ENCODE assay signal across 26 cellular contexts in genomic region chr1:1150100-1150499, GRCh38. TPM values are rescaled to one million over a fixed set of nuclear protein-coding genes. Genes with fewer than 3 reads are reported as not detected.
DNase-seq lines count a peak whose midpoint lies in the region; ATAC-seq, FAIRE-seq and TF ChIP-seq lines count a peak whose summit lies in the region.
"Had no signal": no experiment of that assay in that cellular context is flagged by ENCODE, and none has a peak within 500 bp of the region (broad histone marks: within the 10 kb centered on the region; RNA-seq: fewer than 3 reads in every experiment).

No MANE protein-coding gene starts in this region.

- H3K4me3 ChIP-seq in duodenal mucosa (ENCODE audit: low read depth in 1 of 2, low read length in 2 of 2), result no peak overlapping the region
- H3K4me3 ChIP-seq in pancreas, result no peak overlapping the region
- H3K4me3 ChIP-seq: dorsolateral prefrontal cortex, GM23338, ovary had no signal

- H3K4me1 ChIP-seq in duodenal mucosa (ENCODE audit: control insufficient read depth in 1 of 2, insufficient read depth in 2 of 2, low read length in 2 of 2), result peaks cover 18 to 20% of the 10 kb centered on the region in 2 donors
- no peaks in the 10 kb centered on the region for H3K4me1 ChIP-seq in pancreas

- H3K9me3 ChIP-seq in duodenal mucosa (ENCODE audit: control insufficient read depth in 1 of 2, low read length in 2 of 2), result peaks cover 0 to 5% of the 10 kb centered on the region in 2 donors
- H3K9me3 ChIP-seq in pancreas, result no peaks in the 10 kb centered on the region
- H3K9me3 ChIP-seq: ovary had no signal

- DNase-seq in DMS53 treated with DMSO at 0.1 percent for 48 hours (lab: John Stamatoyannopoulos, UW; ENCODE audit: unreplicated experiment) (peak; percentile 6), NAMALWA (ENCODE audit: low spot score) (peak; percentile 45), pancreas (no peak), NCI-H2196 (lab: John Stamatoyannopoulos, UW; ENCODE audit: unreplicated experiment) (no peak), iPS-NIHi7 (ENCODE audit: extremely low spot score) (no peak), caudate nucleus (lab: John Stamatoyannopoulos, UW) (no peak)
- DNase-seq: activated CD4-positive, alpha-beta T cell treated with anti-CD3 and anti-CD28 coated beads for 36 hours; activated CD8-positive, alpha-beta memory T cell treated with anti-CD3 and anti-CD28 coated beads for 24 hours; activated gamma-delta T cell; activated naive CD8-positive, alpha-beta T cell treated with anti-CD3 and anti-CD28 coated beads, Interleukin-2, amount 10 ng/mL, durations not matched to agents 7 days and 5 days; CD4-positive, CD25-positive, alpha-beta regulatory T cell; dorsolateral prefrontal cortex; glutamatergic neuron; NCI-H1105 treated with DMSO at 0.1 percent for 48 hours; NCI-H2081; NCI-H446; NCI-H82; ovary; retina had no signal

- 80 to 82% methylated on average over 12 of the region's 12 CpGs for WGBS in pancreas, 2 donors

- TF ChIP-seq CTCF in pancreas (IDR thresholded peaks at IDR 0.05), result no peak

- H3K27me3 ChIP-seq in duodenal mucosa (ENCODE audit: control insufficient read depth in 1 of 2, insufficient read depth in 2 of 2, low read length in 2 of 2) (no peaks in the 10 kb centered on the region), pancreas (no peaks in the 10 kb centered on the region)
- H3K27me3 ChIP-seq: dorsolateral prefrontal cortex, ovary had no signal

- FAIRE-seq in pancreas (lab: Jason Lieb, UNC), result no peak
- FAIRE-seq: astrocyte, keratinocyte had no signal

- peak overlapping the region; percentile 42 for H3K27ac ChIP-seq in duodenal mucosa (ENCODE audit: low read depth, low read length)
- H3K27ac ChIP-seq in pancreas, result no peak overlapping the region
- H3K27ac ChIP-seq in caudate nucleus (ENCODE audit: low read depth, low read length), result no peak overlapping the region
- H3K27ac ChIP-seq: dorsolateral prefrontal cortex, epithelial cell of prostate, ovary had no signal

- intact Hi-C loops in pancreas (cut with DNase I), result no loop called here

- peaks cover 0 to 11% of the 10 kb centered on the region in 2 donors for H3K36me3 ChIP-seq in duodenal mucosa (ENCODE audit: control insufficient read depth in 1 of 2, insufficient read depth in 2 of 2, low read length in 2 of 2)
- H3K36me3 ChIP-seq in pancreas, result no peaks in the 10 kb centered on the region
- H3K36me3 ChIP-seq: ovary had no signal

- peak in 3 of 4 donors; percentile 36 to 56 (median 53) for ATAC-seq in pancreas
- ATAC-seq: activated CD4-positive, alpha-beta T cell treated with anti-CD3 and anti-CD28 coated beads for 36 hours; GM23338 had no signal

- peak overlapping the region in 1 of 2 donors; percentile 38 for H3K9ac ChIP-seq in duodenal mucosa (ENCODE audit: low read depth in 1 of 2, low read length in 2 of 2)

RNA-seq across cellular contexts. Expression of gene TTLL10, which starts 23.6 kb away (rescaled TPM):
- total RNA-seq in pancreas, result under 1 TPM in 5 of 6 donors, not detected in 1; 0.20 to 0.51 (median 0.38) TPM
- 1 to 10 TPM; 1.0 to 1.6 TPM for polyA plus RNA-seq in pancreas
- total RNA-seq: activated CD4-positive, alpha-beta T cell treated with anti-CD3 and anti-CD28 coated beads for 36 hours; activated naive CD8-positive, alpha-beta T cell treated with anti-CD3 and anti-CD28 coated beads, Interleukin-2, amount 10 ng/mL, durations not matched to agents 7 days and 5 days; astrocyte; CD4-positive, CD25-positive, alpha-beta regulatory T cell; liver had no signal
- polyA plus RNA-seq: CD4-positive, CD25-positive, alpha-beta regulatory T cell; GM23338; IgD-negative memory B cell; keratinocyte; liver; ovary had no signal

RNA-seq across cellular contexts. Expression of gene C1orf159, which starts 34.2 kb away (rescaled TPM):
- 1 to 10 TPM; 3.0 to 6.7 (median 4.0) TPM for total RNA-seq in pancreas
- polyA plus RNA-seq in pancreas, result 10 to 100 TPM; 20.9 to 30.7 TPM

RNA-seq across cellular contexts. Expression of gene TNFRSF18, which starts 56.3 kb away (rescaled TPM):
- under 1 TPM in 3 of 6 donors, not detected in 3; 0.32 to 0.34 (median 0.34) TPM for total RNA-seq in pancreas
- polyA plus RNA-seq in pancreas, result 1 to 10 TPM; 1.1 to 1.2 TPM

Comparison
In these comparisons a context has a peak if more than half of its experiments do, and no peak if none do; other contexts are left out.
1. DNase-seq: peak in DMS53 treated with DMSO at 0.1 percent for 48 hours (single experiment) and NAMALWA (single experiment); none in pancreas (0 of 6), NCI-H2196 (single experiment), iPS-NIHi7 (single experiment) and caudate nucleus (0 of 61).